ENCODE assay signal across 10 cellular contexts in the genomic region with DNA sequence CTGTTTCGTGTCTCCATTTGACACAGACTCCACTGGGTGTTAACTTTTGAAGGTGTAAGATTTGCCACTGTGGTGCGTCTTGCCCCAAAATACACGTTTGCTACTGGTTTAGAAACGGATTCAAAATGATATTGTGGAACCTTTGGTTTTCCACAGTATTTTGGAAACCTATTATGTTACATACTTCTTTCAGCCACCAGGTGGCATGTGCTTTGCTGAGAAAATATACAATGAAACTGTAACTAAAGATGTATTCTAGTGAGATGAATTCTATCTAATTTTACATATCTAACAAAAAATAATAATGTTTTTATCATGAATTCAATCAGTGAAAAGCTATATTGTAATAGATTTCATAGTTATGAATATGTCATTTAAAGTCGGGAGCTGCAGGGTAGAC. TPM values are rescaled to one million over a fixed set of nuclear protein-coding genes. Genes with fewer than 3 reads are reported as not detected.
DNase-seq lines count a peak whose midpoint lies in the region; ATAC-seq, FAIRE-seq and TF ChIP-seq lines count a peak whose summit lies in the region.
"Had no signal": no experiment of that assay in that cellular context is flagged by ENCODE, and none has a peak within 500 bp of the region (broad histone marks: within the 10 kb centered on the region; RNA-seq: fewer than 3 reads in every experiment).

No MANE protein-coding gene starts in this region.

- no peaks in the 10 kb centered on the region for H3K9me3 ChIP-seq in A549
- H3K9me3 ChIP-seq in Panc1 (ENCODE audit: control insufficient read depth, insufficient read depth, low read depth, low read length): no peaks in the 10 kb centered on the region

- H3K36me3 ChIP-seq in Panc1 (ENCODE audit: control insufficient read depth, insufficient read depth, low read length): no peaks in the 10 kb centered on the region

- in situ Hi-C loops in Panc1 (cut with HindIII; ENCODE audit: low pct_unique_long_range_greater_than_20kb, low sequenced_read_pairs): no loop called here

- BruUV-seq in Panc1 (replicated peaks; lab: Mats Ljungman, UMichigan): no TSS peak

- POLR2A ChIA-PET in A549 (lab: Yijun Ruan, JAX) (no interaction called here), Panc1 (lab: Charles Lee) (no interaction called here), T-cell (lab: Charles Lee) (no interaction called here)

- no peak for ATAC-seq in A549
- ATAC-seq in GM18505 (IDR thresholded peaks at IDR 0.05; ENCODE audit: unreplicated experiment): peak; percentile 75
- ATAC-seq in Panc1: no peak
- ATAC-seq in HG02763 (IDR thresholded peaks at IDR 0.05; ENCODE audit: unreplicated experiment): no peak
- no peak for ATAC-seq in T-cell (replicated peaks in 1 of 4)

- no peak for TF ChIP-seq EP300 in A549 (IDR thresholded peaks at IDR 0.05)

- H3K4me2 ChIP-seq in A549: no peak overlapping the region

- H3K4me1 ChIP-seq in A549: no peaks in the 10 kb centered on the region
- H3K4me1 ChIP-seq in Panc1 (ENCODE audit: control insufficient read depth, insufficient read depth, low read length): no peaks in the 10 kb centered on the region

- peak; percentile 34; the same call in 1 of the 3 replicates for TF ChIP-seq CTCF in A549 (IDR thresholded peaks at IDR 0.05)
- TF ChIP-seq CTCF in Panc1 (IDR thresholded peaks at IDR 0.05): peak; percentile 57; the same call in 1 of the 2 replicates

- H3K4me3 ChIP-seq in A549 (no peak overlapping the region), Panc1 (ENCODE audit: low read depth in 2 of 2, low read length in 2 of 2) (no peak overlapping the region)

- WGBS in A549 (ENCODE audit: missing lambda C conversion rate): 15% methylated on average over 5 of the region's 5 CpGs

- peak; percentile 88 for FAIRE-seq in A549 (lab: Jason Lieb, UNC)
- peak; percentile 49 for FAIRE-seq in frontal cortex (lab: Jason Lieb, UNC)

- H3K27me3 ChIP-seq in Panc1 (ENCODE audit: control insufficient read depth, insufficient read depth, low read length): no peaks in the 10 kb centered on the region

- no peaks in the 10 kb centered on the region for H3K9me3 Mint-ChIP-seq in T-cell

- TF ChIP-seq POLR2A in A549 (IDR thresholded peaks at IDR 0.05; ENCODE audit: low read length) (no peak), GM18505 (IDR thresholded peaks at IDR 0.05; ENCODE audit: borderline replicate concordance, extremely low read depth, insufficient read depth, insufficient read length) (no peak)

- TF ChIP-seq RAD21 in A549 (conservative IDR thresholded peaks at IDR 0.05 in 1 of 2, IDR thresholded peaks at IDR 0.05 in 1 of 2): peak; percentile 6 to 13; a peak in 1 of 5 replicates

- H3K36me3 Mint-ChIP-seq in T-cell: no peaks in the 10 kb centered on the region

- H3K4me3 Mint-ChIP-seq in T-cell: no peak overlapping the region

- CTCF ChIA-PET in A549 (lab: Yijun Ruan, JAX): no interaction called here
- CTCF ChIA-PET in Panc1 (lab: Charles Lee): no interaction called here
- CTCF ChIA-PET in T-cell (lab: Charles Lee): no interaction called here

- H3K27ac ChIP-seq in A549 (no peak overlapping the region), Panc1 (ENCODE audit: low read length) (no peak overlapping the region)

- no peak overlapping the region for H3K27ac Mint-ChIP-seq in T-cell

- DNase-seq in A549 (ENCODE audit: low read depth in 1 of 2, low spot score in 1 of 2) (peak; percentile 1 to 7), Panc1 (ENCODE audit: low read depth, low spot score) (no peak), frontal cortex (ENCODE audit: low spot score in 2 of 2) (no peak), SHP77 treated with DMSO at 0.1 percent for 48 hours (lab: John Stamatoyannopoulos, UW) (no peak), kidney glomerular epithelial cell (lab: John Stamatoyannopoulos, UW) (no peak), T-cell (no peak)
- DNase-seq: NCI-H2171 had no signal

- H3K4me1 Mint-ChIP-seq in T-cell: no peaks in the 10 kb centered on the region

- H3K27me3 Mint-ChIP-seq in T-cell: peaks cover 0 to 22% of the 10 kb centered on the region in 2 donors

- intact Hi-C loops in Panc1 (cut with micrococcal nuclease; ENCODE audit: unreplicated experiment): no loop called here

TF ChIP-seq in A549, 52 proteins besides CTCF, POLR2A, EP300 and RAD21:
- no peak for TF ChIP-seq KDM1A (IDR thresholded peaks at IDR 0.05; ENCODE audit: low read depth)
- peak; percentile 26; the same call in 2 of the 3 replicates for TF ChIP-seq SMC3 (IDR thresholded peaks at IDR 0.05)

RNA-seq across cellular contexts. Expression of gene SLITRK4, which starts 28.4 kb away (rescaled TPM):
- polyA plus RNA-seq in A549 (2011; rRNA removed) (0.03 TPM in 2 replicates), A549 (2017; fragmentation: RNase III; extraction: RNeasy Plus Mini Kit Qiagen cat#74134 plus additional on column Dnase treatment) (not detected in 3 replicates)
- polyA plus RNA-seq in A549 (2012; cell fraction: cytosol; rRNA removed): not detected in 2 replicates
- polyA plus RNA-seq in A549 (2012; cell fraction: nucleus; rRNA removed): not detected in 2 replicates
- polyA minus RNA-seq in A549 (2011; rRNA and poly(A)+ RNA removed): not detected in 2 replicates
- total RNA-seq in Panc1 (2021; ENCODE audit: unreplicated experiment) (not detected), frontal cortex (52.6 TPM), T-cell (not detected)
- polyA plus RNA-seq in Panc1 (2012; ENCODE audit: insufficient read length): not detected

RNA-seq across cellular contexts. Expression of gene SPANXN2, which starts 56.2 kb away (rescaled TPM):
- not detected in 2 replicates for polyA plus RNA-seq in A549 (2011; rRNA removed)
- not detected in 2 replicates for polyA plus RNA-seq in A549 (2012; cell fraction: cytosol; rRNA removed)
- not detected in 2 replicates for polyA plus RNA-seq in A549 (2012; cell fraction: nucleus; rRNA removed)
- not detected in 3 replicates for polyA plus RNA-seq in A549 (2017; fragmentation: RNase III; extraction: RNeasy Plus Mini Kit Qiagen cat#74134 plus additional on column Dnase treatment)
- polyA minus RNA-seq in A549 (2011; rRNA and poly(A)+ RNA removed): not detected in 2 replicates
- not detected for total RNA-seq in Panc1 (2021; ENCODE audit: unreplicated experiment)
- not detected for polyA plus RNA-seq in Panc1 (2012; ENCODE audit: insufficient read length)
- not detected for total RNA-seq in frontal cortex
- not detected for total RNA-seq in T-cell
- total RNA-seq: pulmonary artery endothelial cell had no signal

Comparison
In these comparisons a context has a peak if more than half of its experiments do, and no peak if none do; other contexts are left out.
1. DNase-seq: peak in A549 (2 of 2); none in Panc1 (single experiment), frontal cortex (0 of 2), SHP77 treated with DMSO at 0.1 percent for 48 hours (single experiment), kidney glomerular epithelial cell (single experiment) and T-cell (0 of 34).
2. RNA of gene SLITRK4, which starts 28.4 kb away (total RNA-seq): 52.6 TPM in frontal cortex (single experiment); not detected in Panc1 (single experiment) and not detected in T-cell; every median in the first group is over 10 times any median in the second.